Comparison of ENCODE assay signal across 8 cellular contexts in genomic region chr6:70667711-70668498, GRCh38. TPM values are rescaled to one million over a fixed set of nuclear protein-coding genes. Genes with fewer than 3 reads are reported as not detected.
DNase-seq lines count a peak whose midpoint lies in the region; ATAC-seq and TF ChIP-seq lines count a peak whose summit lies in the region.

TSS of gene SMAP1 (plus strand) at chr6:70667883. CDS start at chr6:70668024, 141 bp downstream.

- TF ChIP-seq CTCF in OCI-LY3 (IDR thresholded peaks at IDR 0.05; ENCODE audit: low read depth, low read length) (no peak), epithelial cell of esophagus (IDR thresholded peaks at IDR 0.05; ENCODE audit: insufficient read depth, low read depth, low read length, missing control alignments) (no peak), mucosa of descending colon (IDR thresholded peaks at IDR 0.05) (no peak)

- H3K79me2 ChIP-seq in OCI-LY3 (ENCODE audit: low read length) = peaks cover 51% of the 10 kb centered on the region

- ATAC-seq in GM21526 (IDR thresholded peaks at IDR 0.05; ENCODE audit: low FRiP score, unreplicated experiment) (peak; percentile 95), mucosa of descending colon (peak; percentile 98)

- peak within 1 kb of the TSS; percentile 84 for H2AFZ ChIP-seq in OCI-LY3 (ENCODE audit: low read depth, low read length)

- peaks cover 15% of the 10 kb centered on the region for H3K4me1 ChIP-seq in OCI-LY3 (ENCODE audit: low read length)
- peaks cover 29% of the 10 kb centered on the region for H3K4me1 ChIP-seq in mucosa of descending colon (ENCODE audit: low read depth)

- H3K9me3 ChIP-seq in OCI-LY3 (ENCODE audit: insufficient read depth, low read length) (no peaks in the 10 kb centered on the region), mucosa of descending colon (no peaks in the 10 kb centered on the region)

- DNase-seq in DMS114 treated with DMSO at 0.1 percent for 48 hours (lab: John Stamatoyannopoulos, UW; ENCODE audit: unreplicated experiment) (peak; percentile 17), HuH-7 (ENCODE audit: low spot score) (peak; percentile 96), activated T-cell treated with anti-CD3 and anti-CD28 coated beads for 4 hours (peak; percentile 88), epithelial cell of esophagus (ENCODE audit: low read depth) (peak; percentile 92), mucosa of descending colon (peak; percentile 96 to 98 (median 97))
- DNase-seq in stimulated activated CD8-positive, alpha-beta memory T cell treated with anti-CD3 and anti-CD28 coated beads, Interleukin-4, amount 100 ng/mL, for 1 hour (ENCODE audit: low read depth in 2 of 2, low spot score in 1 of 2) = peak; percentile 82 to 86

- H3K36me3 ChIP-seq in OCI-LY3 (replicated peaks; ENCODE audit: low read depth, low read length) = peaks cover 5% of the 10 kb centered on the region
- H3K36me3 ChIP-seq in mucosa of descending colon (ENCODE audit: low read depth) = no peaks in the 10 kb centered on the region

- intact Hi-C loops in mucosa of descending colon (cut with DNase I, micrococcal nuclease) = no loop called here

- peak within 1 kb of the TSS; percentile 54 for H3K27ac ChIP-seq in OCI-LY3 (ENCODE audit: low read length)

- no peaks in the 10 kb centered on the region for H3K27me3 ChIP-seq in OCI-LY3 (ENCODE audit: low read depth, low read length)

- H3K9ac ChIP-seq in OCI-LY3 (ENCODE audit: low read length) = peak within 1 kb of the TSS; percentile 80

- peak within 1 kb of the TSS; percentile 92 for H3K4me2 ChIP-seq in OCI-LY3 (ENCODE audit: low read length)

- H3K4me3 ChIP-seq in OCI-LY3 (ENCODE audit: low read length) (peak within 1 kb of the TSS; percentile 91), epithelial cell of esophagus (ENCODE audit: low read length) (peak within 1 kb of the TSS; percentile 80), mucosa of descending colon (peak within 1 kb of the TSS; percentile 94)

- peaks cover 28% of the 10 kb centered on the region for H4K20me1 ChIP-seq in OCI-LY3 (ENCODE audit: insufficient read depth, low read length)

RNA-seq across cellular contexts. Expression of gene SMAP1, which starts in this region (rescaled TPM):
- total RNA-seq in mucosa of descending colon = 10 to 100 TPM; 34.3 to 48.8 (median 47.3) TPM

Comparison
In these comparisons a context has a peak if more than half of its experiments do, and no peak if none do; other contexts are left out.
1. Peak in every context shown above with its lines: DNase-seq, ATAC-seq, H3K4me3 ChIP-seq and H3K27ac ChIP-seq.
2. DNase-seq: peak in every context shown above with its lines; median percentile 97 in mucosa of descending colon; 96 in HuH-7; 92 in epithelial cell of esophagus; 88 in activated T-cell treated with anti-CD3 and anti-CD28 coated beads for 4 hours; 84 in stimulated activated CD8-positive, alpha-beta memory T cell treated with anti-CD3 and anti-CD28 coated beads, Interleukin-4, amount 100 ng/mL, for 1 hour; 17 in DMS114 treated with DMSO at 0.1 percent for 48 hours.